In genomic region chr3:63585927-63586326, GRCh38 we compare ENCODE assay signal across 16 cellular contexts.
DNase-seq lines count a peak whose midpoint lies in the region; ATAC-seq, FAIRE-seq and TF ChIP-seq lines count a peak whose summit lies in the region.
"Had no signal": no experiment of that assay in that cellular context is flagged by ENCODE, and none has a peak within 500 bp of the region (broad histone marks: within the 10 kb centered on the region; RNA-seq: fewer than 3 reads in every experiment).

No MANE protein-coding gene starts in this region.

- POLR2A ChIA-PET in CD4-positive, alpha-beta T cell (lab: Charles Lee): no interaction called here

- H3K4me1 Mint-ChIP-seq in activated T-cell treated with anti-CD3 and anti-CD28 coated beads, Interleukin-2, amount 50 U/mL, for 24 hours (ENCODE audit: low read depth): no peaks in the 10 kb centered on the region
- no peaks in the 10 kb centered on the region for H3K4me1 Mint-ChIP-seq in CD4-positive, alpha-beta T cell (ENCODE audit: low read depth)

- peak; percentile 16 for DNase-seq in NCI-H82 (lab: John Stamatoyannopoulos, UW)
- DNase-seq in NCI-H82 treated with DMSO at 0.1 percent for 48 hours (lab: John Stamatoyannopoulos, UW; ENCODE audit: unreplicated experiment): no peak
- DNase-seq in NCI-H524 (lab: John Stamatoyannopoulos, UW): peak; percentile 50 to 94
- DNase-seq in middle frontal gyrus (ENCODE audit: extremely low spot score, low spot score): peak; percentile 14
- DNase-seq in activated T-cell treated with anti-CD3 and anti-CD28 coated beads, Interleukin-2, amount 50 U/mL, for 24 hours: no peak
- no peak for DNase-seq in left ventricle myocardium inferior
- no peak for DNase-seq in CD4-positive, alpha-beta T cell
- no peak for DNase-seq in frontal cortex (ENCODE audit: low spot score in 2 of 2)
- DNase-seq: 8988T, AML-193, DMS79, H7 had no signal

- intact Hi-C loops in left ventricle myocardium inferior (cut with micrococcal nuclease): no loop called here
- intact Hi-C loops in CD4-positive, alpha-beta T cell (cut with DNase I, micrococcal nuclease): no loop called here

- CTCF ChIA-PET in CD4-positive, alpha-beta T cell (lab: Charles Lee): no interaction called here

- H3K36me3 Mint-ChIP-seq in activated T-cell treated with anti-CD3 and anti-CD28 coated beads, Interleukin-2, amount 50 U/mL, for 24 hours (ENCODE audit: low read depth): no peaks in the 10 kb centered on the region
- H3K36me3 Mint-ChIP-seq in CD4-positive, alpha-beta T cell (ENCODE audit: low read depth): no peaks in the 10 kb centered on the region

- ATAC-seq in CD4-positive, alpha-beta T cell (ENCODE audit: poor library complexity): no peak
- ATAC-seq: GM23338 had no signal

- TF ChIP-seq CTCF in left ventricle myocardium inferior (IDR thresholded peaks at IDR 0.05; ENCODE audit: borderline replicate concordance): no peak
- no peak for TF ChIP-seq CTCF in CD4-positive, alpha-beta T cell (IDR thresholded peaks at IDR 0.05)

- H3K27ac ChIP-seq in left ventricle myocardium inferior (replicated peaks): no peak overlapping the region
- H3K27ac ChIP-seq in CD4-positive, alpha-beta T cell (ENCODE audit: low read depth, low read length): no peak overlapping the region
- H3K27ac ChIP-seq: BLaER1 had no signal

- H3K9me3 Mint-ChIP-seq in activated T-cell treated with anti-CD3 and anti-CD28 coated beads, Interleukin-2, amount 50 U/mL, for 24 hours: no peaks in the 10 kb centered on the region
- H3K9me3 Mint-ChIP-seq in CD4-positive, alpha-beta T cell: peaks cover 6% of the 10 kb centered on the region

- H3K4me1 ChIP-seq in left ventricle myocardium inferior: no peaks in the 10 kb centered on the region
- H3K4me1 ChIP-seq: BLaER1 had no signal

- H3K27me3 Mint-ChIP-seq in activated T-cell treated with anti-CD3 and anti-CD28 coated beads, Interleukin-2, amount 50 U/mL, for 24 hours: peaks cover 7% of the 10 kb centered on the region
- H3K27me3 Mint-ChIP-seq in CD4-positive, alpha-beta T cell: peaks cover 5% of the 10 kb centered on the region

- peaks cover 15% of the 10 kb centered on the region for H3K9me3 ChIP-seq in left ventricle myocardium inferior (replicated peaks)
- peaks cover 10% of the 10 kb centered on the region for H3K9me3 ChIP-seq in CD4-positive, alpha-beta T cell (ENCODE audit: control insufficient read depth, low read length)

- H3K4me3 Mint-ChIP-seq in activated T-cell treated with anti-CD3 and anti-CD28 coated beads, Interleukin-2, amount 50 U/mL, for 24 hours: no peak overlapping the region
- no peak overlapping the region for H3K4me3 Mint-ChIP-seq in CD4-positive, alpha-beta T cell
- H3K4me3 Mint-ChIP-seq: GM23338 had no signal

- FAIRE-seq in frontal cortex (lab: Jason Lieb, UNC): no peak
- FAIRE-seq: G401.6, GM12891 had no signal

- H3K36me3 ChIP-seq in left ventricle myocardium inferior: no peaks in the 10 kb centered on the region
- H3K36me3 ChIP-seq: BLaER1 had no signal

- H3K27me3 ChIP-seq in left ventricle myocardium inferior (ENCODE audit: low read depth): no peaks in the 10 kb centered on the region
- H3K27me3 ChIP-seq in CD4-positive, alpha-beta T cell (ENCODE audit: control insufficient read depth, insufficient read depth, low read length): no peaks in the 10 kb centered on the region
- H3K27me3 ChIP-seq: BLaER1 had no signal

- no peak overlapping the region for H3K27ac Mint-ChIP-seq in activated T-cell treated with anti-CD3 and anti-CD28 coated beads, Interleukin-2, amount 50 U/mL, for 24 hours
- H3K27ac Mint-ChIP-seq in CD4-positive, alpha-beta T cell: no peak overlapping the region
- H3K27ac Mint-ChIP-seq: GM23338 had no signal

- no peak overlapping the region for H3K4me3 ChIP-seq in left ventricle myocardium inferior
- H3K4me3 ChIP-seq: BLaER1, GM23338 had no signal

Comparison
In these comparisons a context has a peak if more than half of its experiments do, and no peak if none do; other contexts are left out.
1. DNase-seq: peak in NCI-H82 (single experiment), NCI-H524 (2 of 2) and middle frontal gyrus (single experiment); none in NCI-H82 treated with DMSO at 0.1 percent for 48 hours (single experiment), activated T-cell treated with anti-CD3 and anti-CD28 coated beads, Interleukin-2, amount 50 U/mL, for 24 hours (single experiment), left ventricle myocardium inferior (single experiment), CD4-positive, alpha-beta T cell (0 of 10) and frontal cortex (0 of 2).